15 cellular contexts compared by ENCODE assay signal in the genomic region with DNA sequence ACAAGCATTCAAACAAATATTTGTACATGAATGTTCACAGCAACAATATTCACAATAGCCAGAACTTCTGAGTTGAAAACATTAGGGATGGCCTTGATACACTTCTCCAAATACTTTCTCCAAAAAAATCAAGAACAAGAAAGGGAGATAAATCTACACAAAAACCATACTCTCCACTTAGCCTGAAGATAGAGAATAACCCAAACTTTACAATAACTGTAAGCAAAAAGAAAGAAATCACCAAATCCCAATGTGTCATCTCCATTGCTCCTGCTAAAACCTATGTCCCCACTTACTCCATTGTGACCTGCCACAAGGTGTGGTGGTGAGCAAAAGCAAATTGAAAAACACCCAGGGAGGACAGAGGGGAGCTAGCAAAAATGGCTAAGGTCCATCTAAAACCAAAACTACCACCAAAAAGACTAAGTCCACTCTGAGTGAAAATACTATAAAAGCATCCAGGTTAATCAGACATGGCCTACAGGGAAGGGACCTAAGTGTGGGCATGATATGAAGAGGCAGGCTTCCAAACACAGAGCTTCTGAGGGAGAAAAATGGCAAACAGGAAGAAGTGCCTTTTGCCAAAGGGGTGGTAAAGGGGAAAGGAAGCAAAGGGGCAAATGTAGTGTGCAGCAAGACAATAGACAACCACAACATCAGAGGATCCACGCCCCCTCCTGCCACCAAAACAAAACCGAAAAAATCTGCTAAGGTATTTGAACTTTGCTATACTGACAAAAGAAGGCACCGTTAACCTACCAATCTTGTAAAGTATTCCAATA. TPM values are rescaled to one million over a fixed set of nuclear protein-coding genes. Genes with fewer than 3 reads are reported as not detected.
DNase-seq lines count a peak whose midpoint lies in the region; ATAC-seq, FAIRE-seq and TF ChIP-seq lines count a peak whose summit lies in the region.
"Had no signal": no experiment of that assay in that cellular context is flagged by ENCODE, and none has a peak within 500 bp of the region (broad histone marks: within the 10 kb centered on the region; RNA-seq: fewer than 3 reads in every experiment).

No MANE protein-coding gene starts in this region.

- H3K36me3 ChIP-seq in endodermal cell (ENCODE audit: control insufficient read depth, insufficient read depth, low read length), result peaks cover 7% of the 10 kb centered on the region
- H3K36me3 ChIP-seq in thyroid gland, result no peaks in the 10 kb centered on the region

- H3K27ac ChIP-seq in endodermal cell (ENCODE audit: low read depth, low read length) (no peak overlapping the region), foreskin keratinocyte (no peak overlapping the region), thyroid gland (no peak overlapping the region)
- H3K27ac ChIP-seq: HL-60 had no signal

- H3K4me3 Mint-ChIP-seq in endodermal cell (no peak overlapping the region), neural crest cell (no peak overlapping the region)
- H3K4me3 Mint-ChIP-seq: CD14-positive monocyte; CD8-positive, alpha-beta memory T cell had no signal

- TF ChIP-seq POLR2A in GM12891 (IDR thresholded peaks at IDR 0.05; ENCODE audit: low read depth, low read length) (no peak), thyroid gland (IDR thresholded peaks at IDR 0.05) (no peak)

- H3K4me3 ChIP-seq in endodermal cell (ENCODE audit: low read length) (no peak overlapping the region), thyroid gland (replicated peaks in 1 of 3) (no peak overlapping the region)
- H3K4me3 ChIP-seq: GM23248 had no signal

- H3K36me3 Mint-ChIP-seq in endodermal cell (ENCODE audit: low read depth), result peaks cover 28% of the 10 kb centered on the region
- peaks cover 5% of the 10 kb centered on the region for H3K36me3 Mint-ChIP-seq in neural crest cell (ENCODE audit: low read depth)

- H3K9me3 Mint-ChIP-seq in endodermal cell, result no peaks in the 10 kb centered on the region
- H3K9me3 Mint-ChIP-seq in neural crest cell, result no peaks in the 10 kb centered on the region
- H3K9me3 Mint-ChIP-seq: CD8-positive, alpha-beta memory T cell had no signal

- H3K27ac Mint-ChIP-seq in endodermal cell (peak overlapping the region; percentile 9), neural crest cell (ENCODE audit: unreplicated experiment) (peak overlapping the region; percentile 31)

- DNase-seq in GM12891 (ENCODE audit: insufficient read length, low spot score) (no peak), SK-N-DZ (ENCODE audit: low spot score) (peak; percentile 91), endodermal cell (no peak), neural crest cell (ENCODE audit: low read depth, low spot score) (no peak), foreskin keratinocyte (no peak), thyroid gland (no peak)
- DNase-seq: Caco-2; CD8-positive, alpha-beta memory T cell; DND-41; GDM1; GM23248 had no signal

- no peak overlapping the region for H3K9ac ChIP-seq in endodermal cell (ENCODE audit: extremely low read depth, low read length, poor library complexity, severe bottlenecking)
- H3K9ac ChIP-seq: GM23248 had no signal

- H3K27me3 ChIP-seq in endodermal cell (ENCODE audit: control insufficient read depth, insufficient read depth, low read length, poor library complexity, severe bottlenecking) (no peaks in the 10 kb centered on the region), foreskin keratinocyte (no peaks in the 10 kb centered on the region), thyroid gland (no peaks in the 10 kb centered on the region)

- no peaks in the 10 kb centered on the region for H3K4me1 ChIP-seq in endodermal cell (ENCODE audit: control insufficient read depth, insufficient read depth, low read length)
- H3K4me1 ChIP-seq in foreskin keratinocyte, result no peaks in the 10 kb centered on the region
- H3K4me1 ChIP-seq in thyroid gland, result no peaks in the 10 kb centered on the region
- H3K4me1 ChIP-seq: Caco-2 had no signal

- TF ChIP-seq CTCF in endodermal cell (conservative IDR thresholded peaks at IDR 0.05) (no peak), neural crest cell (conservative IDR thresholded peaks at IDR 0.05) (no peak), foreskin keratinocyte (conservative IDR thresholded peaks at IDR 0.05) (no peak), thyroid gland (IDR thresholded peaks at IDR 0.05) (no peak)

- FAIRE-seq in GM12891 (lab: Jason Lieb, UNC), result peak; percentile 23
- FAIRE-seq: H54 had no signal

- no peaks in the 10 kb centered on the region for H3K9me3 ChIP-seq in endodermal cell (ENCODE audit: control insufficient read depth, low read length)
- H3K9me3 ChIP-seq in thyroid gland, result no peaks in the 10 kb centered on the region
- H3K9me3 ChIP-seq: Caco-2 had no signal

- intact Hi-C loops in thyroid gland (cut with DNase I), result no loop called here

- WGBS in endodermal cell (ENCODE audit: insufficient coverage in 1 of 2, insufficient read length in 1 of 2), 2 experiments, result 87 to 89% methylated on average over 3 of the region's 3 CpGs
- WGBS in thyroid gland, 2 donors, result 90% methylated on average over 3 of the region's 3 CpGs

- H3K27me3 Mint-ChIP-seq in endodermal cell (ENCODE audit: insufficient read depth) (no peaks in the 10 kb centered on the region), neural crest cell (ENCODE audit: low read depth) (no peaks in the 10 kb centered on the region)
- H3K27me3 Mint-ChIP-seq: CD8-positive, alpha-beta memory T cell had no signal

- H3K4me1 Mint-ChIP-seq in endodermal cell (no peaks in the 10 kb centered on the region), neural crest cell (peaks cover 7% of the 10 kb centered on the region)
- H3K4me1 Mint-ChIP-seq: CD14-positive monocyte had no signal

- ATAC-seq in foreskin keratinocyte, result no peak
- ATAC-seq in GM21423 (IDR thresholded peaks at IDR 0.05; ENCODE audit: unreplicated experiment), result no peak

TF ChIP-seq in GM12891, 5 proteins besides CTCF, POLR2A, EP300 and RAD21:
- TF ChIP-seq PAX5 (IDR thresholded peaks at IDR 0.05; ENCODE audit: insufficient read depth, low read length, severe bottlenecking) (no peak), POU2F2 (IDR thresholded peaks at IDR 0.05; ENCODE audit: low read depth, low read length) (no peak), TAF1 (IDR thresholded peaks at IDR 0.05; ENCODE audit: low read depth, low read length) (no peak), SPI1 (IDR thresholded peaks at IDR 0.05; ENCODE audit: low read depth, low read length) (no peak)

RNA-seq across cellular contexts. Expression of gene NBAS, which starts 56.1 kb away (rescaled TPM):
- polyA plus RNA-seq in GM12891 (2012; ENCODE audit: low read depth, missing spikeins), result 17.7 TPM
- 171 and 202 TPM in 2 replicates for polyA plus RNA-seq in SK-N-DZ (2014; cell fraction: cytosol; rRNA removed)
- polyA plus RNA-seq in SK-N-DZ (2014; cell fraction: nucleus; rRNA removed), result 123 and 132 TPM in 2 replicates
- total RNA-seq in endodermal cell, result 10 to 100 TPM; 47.4 to 54.7 TPM
- polyA plus RNA-seq in endodermal cell (2013, experiment 1 of 2), result 43.5 TPM
- 47.2 TPM for polyA plus RNA-seq in endodermal cell (2013, experiment 2 of 2)
- total RNA-seq in neural crest cell, result 58.7 and 61.6 TPM in 2 replicates
- total RNA-seq in foreskin keratinocyte, result 37.0 and 41.6 TPM in 2 replicates
- polyA plus RNA-seq in foreskin keratinocyte, result 24.1 and 27.8 TPM in 2 replicates
- 10 to 100 TPM; 50.4 to 71.5 (median 54.7) TPM for total RNA-seq in thyroid gland
